In genomic region chr6:11350294-11350693, GRCh38 we compare ENCODE assay signal across 11 cellular contexts.
A peak's percentile ranks its signal among the peaks of the same experiment; 100 is the strongest.
DNase-seq lines count a peak whose midpoint lies in the region.
"Had no signal": no experiment of that assay in that cellular context is flagged by ENCODE, and none has a peak within 500 bp of the region (broad histone marks: within the 10 kb centered on the region; RNA-seq: fewer than 3 reads in every experiment).

No MANE protein-coding gene starts in this region.

- H3K79me2 ChIP-seq in trophoblast cell (ENCODE audit: control insufficient read depth, insufficient read depth, low read length, poor library complexity) = no peaks in the 10 kb centered on the region

- DNase-seq in T-helper 1 cell (no peak), RPMI7951 (ENCODE audit: low read depth) (peak; percentile 33), fibroblast of peridontal ligament (ENCODE audit: extremely low read depth) (peak; percentile 30), trophoblast cell (peak; percentile 48 to 67), NCI-H2196 (lab: John Stamatoyannopoulos, UW; ENCODE audit: unreplicated experiment) (no peak), cortex of kidney (lab: John Stamatoyannopoulos, UW) (no peak), T-helper 9 cell (no peak)
- DNase-seq: activated CD4-positive, alpha-beta T cell treated with anti-CD3 and anti-CD28 coated beads, Interleukin-2, amount 50 U/mL, for 1 hour; DND-41; NCI-H446 had no signal

- H3K14ac ChIP-seq in trophoblast cell (ENCODE audit: low read length) = no peak overlapping the region

- no peaks in the 10 kb centered on the region for H3K27me3 ChIP-seq in trophoblast cell (ENCODE audit: insufficient read depth, low read length)

- no peak overlapping the region for H3K4me2 ChIP-seq in trophoblast cell (ENCODE audit: low read length)

- H3K79me1 ChIP-seq in trophoblast cell (ENCODE audit: low read length) = no peaks in the 10 kb centered on the region

- H3K9me3 ChIP-seq in trophoblast cell (ENCODE audit: insufficient read depth, low read depth, low read length) = no peaks in the 10 kb centered on the region

- H2BK5ac ChIP-seq in trophoblast cell (ENCODE audit: low read depth, low read length, poor library complexity) = no peak overlapping the region

- H3K27ac ChIP-seq in trophoblast cell (ENCODE audit: low read depth, low read length) = no peak overlapping the region

- no peak overlapping the region for H3K4me3 Mint-ChIP-seq in T-helper 1 cell treated with Interleukin-12 subunit alpha and Interleukin-12 subunit beta and Interleukin-4 antibody, amounts not matched to agents 30 μg/mL and 1 μg/mL, for 36 hours

- H3K4me3 ChIP-seq in trophoblast cell (ENCODE audit: low read depth, low read length) = no peak overlapping the region

- no peak overlapping the region for H4K8ac ChIP-seq in trophoblast cell (ENCODE audit: low read depth, low read length)

- no peak overlapping the region for H2BK12ac ChIP-seq in trophoblast cell (ENCODE audit: low read length)

- no peaks in the 10 kb centered on the region for H3K27me3 Mint-ChIP-seq in T-helper 1 cell treated with Interleukin-12 subunit alpha and Interleukin-12 subunit beta and Interleukin-4 antibody, amounts not matched to agents 30 μg/mL and 1 μg/mL, for 36 hours (ENCODE audit: low read depth)

- no peak overlapping the region for H4K91ac ChIP-seq in trophoblast cell (ENCODE audit: low read depth, low read length)

- H3K9ac ChIP-seq in trophoblast cell (ENCODE audit: low read length) = no peak overlapping the region

- no peak overlapping the region for H3K4ac ChIP-seq in trophoblast cell (ENCODE audit: low read depth, low read length)

- no peak overlapping the region for H3K18ac ChIP-seq in trophoblast cell (ENCODE audit: low read length)

- peaks cover 59% of the 10 kb centered on the region for H3K36me3 Mint-ChIP-seq in T-helper 1 cell treated with Interleukin-12 subunit alpha and Interleukin-12 subunit beta and Interleukin-4 antibody, amounts not matched to agents 30 μg/mL and 1 μg/mL, for 36 hours (ENCODE audit: low read depth)

- H3K9me3 Mint-ChIP-seq in T-helper 1 cell treated with Interleukin-12 subunit alpha and Interleukin-12 subunit beta and Interleukin-4 antibody, amounts not matched to agents 30 μg/mL and 1 μg/mL, for 36 hours = peaks cover 3% of the 10 kb centered on the region

- H3K23ac ChIP-seq in trophoblast cell (ENCODE audit: low read length) = no peak overlapping the region

- no CpG with 5 or more reads among the region's 4 CpGs for WGBS in trophoblast cell (ENCODE audit: extremely low coverage, insufficient coverage, insufficient read length)

- H3K4me1 ChIP-seq in trophoblast cell (ENCODE audit: control insufficient read depth in 1 of 2, insufficient read depth in 2 of 2, low read length in 2 of 2) = no peaks in the 10 kb centered on the region

- H2AFZ ChIP-seq in trophoblast cell (ENCODE audit: insufficient read depth, low read length, poor library complexity) = no peak overlapping the region

- peak overlapping the region; percentile 55 for H3K27ac Mint-ChIP-seq in T-helper 1 cell treated with Interleukin-12 subunit alpha and Interleukin-12 subunit beta and Interleukin-4 antibody, amounts not matched to agents 30 μg/mL and 1 μg/mL, for 36 hours

- no peak overlapping the region for H2AK5ac ChIP-seq in trophoblast cell (ENCODE audit: low read length)

- no peak overlapping the region for H2BK120ac ChIP-seq in trophoblast cell (ENCODE audit: insufficient read depth, low read length, poor library complexity)

- peaks cover 68% of the 10 kb centered on the region for H3K4me1 Mint-ChIP-seq in T-helper 1 cell treated with Interleukin-12 subunit alpha and Interleukin-12 subunit beta and Interleukin-4 antibody, amounts not matched to agents 30 μg/mL and 1 μg/mL, for 36 hours (ENCODE audit: low read depth)

- H4K12ac ChIP-seq in trophoblast cell (ENCODE audit: low read depth, low read length) = no peak overlapping the region

- H3K36me3 ChIP-seq in trophoblast cell (ENCODE audit: control insufficient read depth in 1 of 2, insufficient read depth in 2 of 2, low read length in 2 of 2) = no peaks in the 10 kb centered on the region

Comparison
In these comparisons a context has a peak if more than half of its experiments do, and no peak if none do; other contexts are left out.
1. DNase-seq: peak in RPMI7951 (single experiment), fibroblast of peridontal ligament (single experiment) and trophoblast cell (2 of 2); none in T-helper 1 cell (0 of 5), NCI-H2196 (single experiment), cortex of kidney (single experiment) and T-helper 9 cell (single experiment).